In genomic region chrX:151596282-151596681, GRCh38 we compare ENCODE assay signal across 1 cellular context.
TF ChIP-seq lines count a peak whose summit lies in the region.

No MANE protein-coding gene starts in this region.

TF ChIP-seq in K562, 482 proteins besides CTCF, POLR2A, EP300 and RAD21 (continued from another document):
- no peak for TF ChIP-seq NR2C1 (IDR thresholded peaks at IDR 0.05)
- TF ChIP-seq NR2C1 (tag; IDR thresholded peaks at IDR 0.05), result no peak
- TF ChIP-seq, protein P1, sequence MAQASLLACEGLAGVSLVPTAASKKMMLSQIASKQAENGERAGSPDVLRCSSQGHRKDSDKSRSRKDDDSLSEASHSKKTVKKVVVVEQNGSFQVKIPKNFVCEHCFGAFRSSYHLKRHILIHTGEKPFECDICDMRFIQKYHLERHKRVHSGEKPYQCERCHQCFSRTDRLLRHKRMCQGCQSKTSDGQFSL (CRISPR knock-in tag; IDR thresholded peaks at IDR 0.05), result no peak
- TF ChIP-seq, protein P1 (tag; IDR thresholded peaks at IDR 0.05), result no peak
- TF ChIP-seq ZNF23 (CRISPR knock-in tag; IDR thresholded peaks at IDR 0.05), result no peak
- TF ChIP-seq, protein P2, sequence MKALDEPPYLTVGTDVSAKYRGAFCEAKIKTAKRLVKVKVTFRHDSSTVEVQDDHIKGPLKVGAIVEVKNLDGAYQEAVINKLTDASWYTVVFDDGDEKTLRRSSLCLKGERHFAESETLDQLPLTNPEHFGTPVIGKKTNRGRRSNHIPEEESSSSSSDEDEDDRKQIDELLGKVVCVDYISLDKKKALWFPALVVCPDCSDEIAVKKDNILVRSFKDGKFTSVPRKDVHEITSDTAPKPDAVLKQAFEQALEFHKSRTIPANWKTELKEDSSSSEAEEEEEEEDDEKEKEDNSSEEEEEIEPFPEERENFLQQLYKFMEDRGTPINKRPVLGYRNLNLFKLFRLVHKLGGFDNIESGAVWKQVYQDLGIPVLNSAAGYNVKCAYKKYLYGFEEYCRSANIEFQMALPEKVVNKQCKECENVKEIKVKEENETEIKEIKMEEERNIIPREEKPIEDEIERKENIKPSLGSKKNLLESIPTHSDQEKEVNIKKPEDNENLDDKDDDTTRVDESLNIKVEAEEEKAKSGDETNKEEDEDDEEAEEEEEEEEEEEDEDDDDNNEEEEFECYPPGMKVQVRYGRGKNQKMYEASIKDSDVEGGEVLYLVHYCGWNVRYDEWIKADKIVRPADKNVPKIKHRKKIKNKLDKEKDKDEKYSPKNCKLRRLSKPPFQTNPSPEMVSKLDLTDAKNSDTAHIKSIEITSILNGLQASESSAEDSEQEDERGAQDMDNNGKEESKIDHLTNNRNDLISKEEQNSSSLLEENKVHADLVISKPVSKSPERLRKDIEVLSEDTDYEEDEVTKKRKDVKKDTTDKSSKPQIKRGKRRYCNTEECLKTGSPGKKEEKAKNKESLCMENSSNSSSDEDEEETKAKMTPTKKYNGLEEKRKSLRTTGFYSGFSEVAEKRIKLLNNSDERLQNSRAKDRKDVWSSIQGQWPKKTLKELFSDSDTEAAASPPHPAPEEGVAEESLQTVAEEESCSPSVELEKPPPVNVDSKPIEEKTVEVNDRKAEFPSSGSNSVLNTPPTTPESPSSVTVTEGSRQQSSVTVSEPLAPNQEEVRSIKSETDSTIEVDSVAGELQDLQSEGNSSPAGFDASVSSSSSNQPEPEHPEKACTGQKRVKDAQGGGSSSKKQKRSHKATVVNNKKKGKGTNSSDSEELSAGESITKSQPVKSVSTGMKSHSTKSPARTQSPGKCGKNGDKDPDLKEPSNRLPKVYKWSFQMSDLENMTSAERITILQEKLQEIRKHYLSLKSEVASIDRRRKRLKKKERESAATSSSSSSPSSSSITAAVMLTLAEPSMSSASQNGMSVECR (CRISPR knock-in tag; IDR thresholded peaks at IDR 0.05), result no peak
- no peak for TF ChIP-seq SAFB2 (IDR thresholded peaks at IDR 0.05; ENCODE audit: borderline replicate concordance, low read depth, low read length, severe bottlenecking)
- TF ChIP-seq ZBTB11 (CRISPR knock-in tag; IDR thresholded peaks at IDR 0.05), result no peak
- TF ChIP-seq CREB1 (IDR thresholded peaks at IDR 0.05), result no peak
- no peak for TF ChIP-seq CREB1 (CRISPR knock-in tag; IDR thresholded peaks at IDR 0.05)
